ENCODE assay signal across 9 cellular contexts in the genomic region with DNA sequence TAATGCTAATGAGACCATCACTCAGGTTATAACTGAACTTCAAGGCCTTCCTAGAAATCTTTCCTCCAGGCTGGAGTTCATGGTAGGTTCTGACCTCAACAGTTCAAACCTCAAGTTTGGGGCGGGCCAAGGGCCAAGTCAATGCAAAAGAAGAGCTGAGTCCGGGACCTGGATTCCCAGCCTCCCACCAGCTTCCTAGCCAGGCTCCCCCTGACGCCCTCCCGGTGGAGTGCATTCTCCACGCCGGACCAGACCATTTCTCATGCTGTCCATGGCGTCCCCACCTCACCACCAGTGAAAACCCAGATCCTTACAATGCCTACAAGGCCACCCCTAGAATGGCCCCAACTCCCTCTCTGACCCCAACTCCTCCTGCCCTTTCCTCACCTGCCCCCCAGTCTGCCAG. TPM values are rescaled to one million over a fixed set of nuclear protein-coding genes. Genes with fewer than 3 reads are reported as not detected.
DNase-seq lines count a peak whose midpoint lies in the region; ATAC-seq, FAIRE-seq and TF ChIP-seq lines count a peak whose summit lies in the region.
"Had no signal": no experiment of that assay in that cellular context is flagged by ENCODE, and none has a peak within 500 bp of the region (broad histone marks: within the 10 kb centered on the region; RNA-seq: fewer than 3 reads in every experiment).

No MANE protein-coding gene starts in this region.

- BruUV-seq in HepG2 (replicated peaks; lab: Mats Ljungman, UMichigan) = no TSS peak

- H3K9me3 ChIP-seq in HepG2 (ENCODE audit: low read length) (no peaks in the 10 kb centered on the region), right lobe of liver (no peaks in the 10 kb centered on the region), lower lobe of right lung (no peaks in the 10 kb centered on the region), uterus (no peaks in the 10 kb centered on the region)

- H3K27ac ChIP-seq in HepG2 (ENCODE audit: extremely low read length, insufficient read depth, low read length) (no peak overlapping the region), right lobe of liver (no peak overlapping the region), lower lobe of right lung (peak overlapping the region; percentile 96), uterus (peak overlapping the region; percentile 83 to 88)

- H3K27me3 Mint-ChIP-seq in WTC11 (ENCODE audit: low read depth) = peaks cover 51% of the 10 kb centered on the region

- in situ Hi-C loops in HepG2 (cut with HindIII; ENCODE audit: extremely low pct_ligation_motif_present, low pct_unique_long_range_greater_than_20kb) = loop anchor here (5.0 kb wide), 1 partner anchor 44 kb away; no protein-coding TSS in a partner anchor

- POLR2A ChIA-PET in HepG2 (lab: Yijun Ruan, JAX) = interaction anchor here (4.7 kb wide), 1 partner anchor 13 kb away, joined by 41 read pairs; no protein-coding TSS in a partner anchor
- POLR2A ChIA-PET in WTC11 (lab: Charles Lee) = no interaction called here

- H3K4me3 ChIP-seq in HepG2 (replicated peaks in 1 of 3; ENCODE audit: insufficient read depth in 1 of 3, low read depth in 2 of 3, low read length in 3 of 3) (no peak overlapping the region), right lobe of liver (no peak overlapping the region), lower lobe of right lung (peak overlapping the region; percentile 79), uterus (no peak overlapping the region)

- FAIRE-seq in HepG2 (lab: Jason Lieb, UNC) = no peak

- H3K79me2 ChIP-seq in HepG2 (ENCODE audit: insufficient read depth, low read length) = peaks cover 40% of the 10 kb centered on the region

- TF ChIP-seq EP300 in HepG2 (IDR thresholded peaks at IDR 0.05; ENCODE audit: low read depth in 2 of 2, low read length in 2 of 2) (no peak), HepG2 (CRISPR knock-in tag; IDR thresholded peaks at IDR 0.05; ENCODE audit: borderline replicate concordance) (no peak)

- ATAC-seq in HepG2 (0 out of 3 replicates have a peak, but pooled peaks have one; percentile 8), right lobe of liver (no peak), WTC11 (no peak; the same call in 1 of the 2 replicates), lower lobe of right lung (no peak), HG02870 (IDR thresholded peaks at IDR 0.05; ENCODE audit: unreplicated experiment) (no peak)

- CTCF ChIA-PET in HepG2 (lab: Yijun Ruan, JAX; ENCODE audit: low intra/inter-chr PET ratio, low total read pairs) = no interaction called here
- CTCF ChIA-PET in WTC11 (lab: Charles Lee) = interaction anchor here (0.5 to 1.6 kb wide), 4 partner anchors 13 to 45 kb away, joined by 3 to 6 read pairs (median 4); no protein-coding TSS in a partner anchor

- H3K4me1 ChIP-seq in HepG2 (ENCODE audit: insufficient read depth, low read length) (peaks cover 48% of the 10 kb centered on the region), right lobe of liver (peaks cover 0 to 35% (median 9%) of the 10 kb centered on the region in 4 donors), lower lobe of right lung (peaks cover 50% of the 10 kb centered on the region), uterus (peaks cover 0 to 3% of the 10 kb centered on the region in 2 donors)

- no peaks in the 10 kb centered on the region for H3K27me3 ChIP-seq in HepG2 (ENCODE audit: control insufficient read depth in 1 of 2, insufficient read depth in 2 of 2, low read length in 2 of 2)
- H3K27me3 ChIP-seq in right lobe of liver = no peaks in the 10 kb centered on the region
- no peaks in the 10 kb centered on the region for H3K27me3 ChIP-seq in lower lobe of right lung (ENCODE audit: low read depth)
- H3K27me3 ChIP-seq in uterus = no peaks in the 10 kb centered on the region

- TF ChIP-seq POLR2A in HepG2 (IDR thresholded peaks at IDR 0.05; ENCODE audit: insufficient read depth in 1 of 2, low read depth in 2 of 2, low read length in 2 of 2) (no peak), right lobe of liver (IDR thresholded peaks at IDR 0.05) (no peak), uterus (IDR thresholded peaks at IDR 0.05) (no peak)

- no peak for TF ChIP-seq RAD21 in HepG2 (CRISPR knock-in tag; IDR thresholded peaks at IDR 0.05)

- H3K36me3 ChIP-seq in HepG2 (replicated peaks in 1 of 2; ENCODE audit: control insufficient read depth in 1 of 2, insufficient read depth in 2 of 2, low read length in 2 of 2) (peaks cover 0 to 3% of the 10 kb centered on the region in 2 experiments; a peak in 1 of 5 replicates), right lobe of liver (no peaks in the 10 kb centered on the region), lower lobe of right lung (no peaks in the 10 kb centered on the region), uterus (no peaks in the 10 kb centered on the region)

- intact Hi-C loops in HepG2 (cut with micrococcal nuclease; ENCODE audit: unreplicated experiment) = loop anchor here (5.0 kb wide), 1 partner anchor 56 kb away; no protein-coding TSS in a partner anchor
- intact Hi-C loops in right lobe of liver (cut with DNase I) = no loop called here
- intact Hi-C loops in lower lobe of right lung (cut with DNase I) = no loop called here
- intact Hi-C loops in uterus (cut with DNase I; ENCODE audit: low total_unique reads) = no loop called here

- no peak overlapping the region for H2AFZ ChIP-seq in HepG2 (ENCODE audit: low read length)

- no peaks in the 10 kb centered on the region for H3K9me3 Mint-ChIP-seq in WTC11

- H4K20me1 ChIP-seq in HepG2 (ENCODE audit: insufficient read depth, low read length) = peaks cover 7% of the 10 kb centered on the region; the same call in 1 of the 2 replicates

- no peak overlapping the region for H3K9ac ChIP-seq in HepG2 (ENCODE audit: insufficient read depth, low read depth, low read length)

- peaks cover 63% of the 10 kb centered on the region for H3K4me1 Mint-ChIP-seq in WTC11

- DNase-seq in HepG2 (ENCODE audit: low spot score) (no peak), right lobe of liver (no peak), WTC11 (ENCODE audit: low spot score) (no peak), lower lobe of right lung (no peak), uterus (no peak), iPS-NIHi11 (ENCODE audit: low spot score) (no peak), midbrain (lab: John Stamatoyannopoulos, UW) (no peak)
- DNase-seq: NCI-H446 treated with DMSO at 0.1 percent for 48 hours had no signal

- TF ChIP-seq CTCF in HepG2 (CRISPR knock-in tag; IDR thresholded peaks at IDR 0.05) = no peak
- TF ChIP-seq CTCF in right lobe of liver (IDR thresholded peaks at IDR 0.05) = no peak
- no peak for TF ChIP-seq CTCF in WTC11 (IDR thresholded peaks at IDR 0.05)
- TF ChIP-seq CTCF in lower lobe of right lung (IDR thresholded peaks at IDR 0.05) = no peak
- TF ChIP-seq CTCF in uterus (IDR thresholded peaks at IDR 0.05) = no peak

- WGBS in HepG2 (ENCODE audit: low lambda C conversion rate) = 88% methylated on average over 7 of the region's 7 CpGs
- WGBS in right lobe of liver (ENCODE audit: insufficient coverage, low coverage, low lambda C conversion rate, missing lambda C conversion rate) = 88% methylated on average over 6 of the region's 7 CpGs

- H3K4me2 ChIP-seq in HepG2 (ENCODE audit: low read depth, low read length) = peak overlapping the region; percentile 72; the same call in 1 of the 2 replicates

- H3K4me3 Mint-ChIP-seq in WTC11 = peak overlapping the region; percentile 74

- H3K27ac Mint-ChIP-seq in WTC11 = peak overlapping the region; percentile 77

- H3K36me3 Mint-ChIP-seq in WTC11 = peaks cover 2% of the 10 kb centered on the region; the same call in 1 of the 2 replicates

TF ChIP-seq in HepG2, 621 proteins besides CTCF, POLR2A, EP300 and RAD21 (continues in another document):
- TF ChIP-seq MTF2 (CRISPR knock-in tag; IDR thresholded peaks at IDR 0.05; ENCODE audit: borderline replicate concordance) = 0 out of 2 replicates have a peak, but pooled peaks have one; percentile 29
- no peak for TF ChIP-seq ZFAT (CRISPR knock-in tag; conservative IDR thresholded peaks at IDR 0.05)
- no peak for TF ChIP-seq SRSF9 (IDR thresholded peaks at IDR 0.05; ENCODE audit: borderline replicate concordance, insufficient read depth, low read depth, low read length, poor library complexity, severe bottlenecking)
- 0 out of 2 replicates have a peak, but pooled peaks have one; percentile 2 for TF ChIP-seq KDM2A (CRISPR knock-in tag; IDR thresholded peaks at IDR 0.05; ENCODE audit: borderline replicate concordance, low read depth)

TF ChIP-seq in WTC11, 78 proteins besides CTCF, POLR2A, EP300 and RAD21 (continues in another document):
- TF ChIP-seq, protein P1, sequence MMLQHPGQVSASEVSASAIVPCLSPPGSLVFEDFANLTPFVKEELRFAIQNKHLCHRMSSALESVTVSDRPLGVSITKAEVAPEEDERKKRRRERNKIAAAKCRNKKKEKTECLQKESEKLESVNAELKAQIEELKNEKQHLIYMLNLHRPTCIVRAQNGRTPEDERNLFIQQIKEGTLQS (CRISPR knock-in tag; conservative IDR thresholded peaks at IDR 0.05) = no peak

RNA-seq across cellular contexts. Expression of a gene that starts 0.8 kb away (rescaled TPM):
- total RNA-seq in HepG2 (2016; rRNA removed; fragmentation: Illumina TruSeq; extraction: Trizol) = 123 and 183 TPM in 2 replicates
- 60.3 and 60.8 TPM in 2 replicates for total RNA-seq in HepG2 (2016; cell fraction: cytosol; rRNA removed; fragmentation: Illumina TruSeq; extraction: Trizol; ENCODE audit: low read depth)
- total RNA-seq in HepG2 (2016; cell fraction: insoluble cytoplasmic fraction; rRNA removed; fragmentation: Illumina TruSeq; extraction: Trizol) = 116 and 166 TPM in 2 replicates
- total RNA-seq in HepG2 (2016; cell fraction: membrane; rRNA removed; fragmentation: Illumina TruSeq; extraction: Trizol) = 123 and 134 TPM in 2 replicates
- 78.1 and 97.1 TPM in 2 replicates for total RNA-seq in HepG2 (2016; cell fraction: nucleus; rRNA removed; fragmentation: Illumina TruSeq; extraction: Trizol)
- 109 and 119 TPM in 2 replicates for polyA plus RNA-seq in HepG2 (2011; rRNA removed)
- 149 and 160 TPM in 2 replicates for polyA plus RNA-seq in HepG2 (2011; cell fraction: cytosol; rRNA removed)
- polyA plus RNA-seq in HepG2 (2011; cell fraction: nucleus; rRNA removed) = 55.5 and 63.7 TPM in 2 replicates
- 173 and 180 TPM in 2 replicates for polyA plus RNA-seq in HepG2 (2012)
- polyA plus RNA-seq in HepG2 (2016; cell fraction: cytosol; fragmentation: Illumina TruSeq; extraction: Trizol; ENCODE audit: low read depth) = 184 TPM in 2 replicates
- 383 and 451 TPM in 2 replicates for polyA plus RNA-seq in HepG2 (2016; cell fraction: insoluble cytoplasmic fraction; fragmentation: Illumina TruSeq; extraction: Trizol; ENCODE audit: low read depth)
- polyA plus RNA-seq in HepG2 (2016; cell fraction: membrane; fragmentation: Illumina TruSeq; extraction: Trizol; ENCODE audit: low read depth) = 281 and 307 TPM in 2 replicates
- polyA plus RNA-seq in HepG2 (2016; cell fraction: nucleus; fragmentation: Illumina TruSeq; extraction: Trizol; ENCODE audit: insufficient read depth, low read depth) = 213 and 214 TPM in 2 replicates
- polyA minus RNA-seq in HepG2 (2011; rRNA and poly(A)+ RNA removed; ENCODE audit: low replicate concordance) = 16.6 and 146 TPM in 2 replicates
- polyA minus RNA-seq in HepG2 (2011; cell fraction: cytosol; rRNA and poly(A)+ RNA removed) = 132 and 136 TPM in 2 replicates
- 53.7 and 70.4 TPM in 2 replicates for polyA minus RNA-seq in HepG2 (2011; cell fraction: nucleus; rRNA and poly(A)+ RNA removed)
- 100 to 1,000 TPM in 1 of 6 experiments, 10 to 100 TPM in 5; 63.9 to 105 (median 82.1) TPM for total RNA-seq in right lobe of liver
- total RNA-seq in WTC11 (2021) = 223 to 226 TPM (median 226 TPM) in 3 replicates
- total RNA-seq in lower lobe of right lung = 178 TPM
- 100 to 1,000 TPM in 2 of 4 donors, 10 to 100 TPM in 2; 14.0 to 192 (median 86.7) TPM for total RNA-seq in uterus

Comparison
In these comparisons a context has a peak if more than half of its experiments do, and no peak if none do; other contexts are left out.
1. H3K27ac ChIP-seq: peak in lower lobe of right lung (single experiment) and uterus (2 of 2); none in HepG2 (single experiment) and right lobe of liver (0 of 3).